In genomic region chr3:185205865-185206264, GRCh38 we compare ENCODE assay signal across 26 cellular contexts. TPM values are rescaled to one million over a fixed set of nuclear protein-coding genes. Genes with fewer than 3 reads are reported as not detected.
"Had no signal": no experiment of that assay in that cellular context is flagged by ENCODE, and none has a peak within 500 bp of the region (broad histone marks: within the 10 kb centered on the region; RNA-seq: fewer than 3 reads in every experiment).

No MANE protein-coding gene starts in this region.

- H3K27ac Mint-ChIP-seq: activated CD8-positive, alpha-beta T cell treated with anti-CD3 and anti-CD28 coated beads for 36 hours; activated naive CD8-positive, alpha-beta T cell; dendritic cell treated with granulocyte-macrophage colony-stimulating factor and Interleukin-4, amounts not matched to agents 40 ng/mL and 50 ng/mL, for 4 days; endodermal cell; natural killer cell had no signal

- H3K27ac ChIP-seq: esophagus squamous epithelium, left lung, lower lobe of right lung, tibial nerve had no signal

- DNase-seq: activated CD4-positive, alpha-beta T cell treated with anti-CD3 and anti-CD28 coated beads, Interleukin-2, amount 50 U/mL, for 1 hour; activated CD4-positive, CD25-positive, alpha-beta regulatory T cell treated with anti-CD3 and anti-CD28 coated beads, Interleukin-2, amount 50 U/mL, for 72 hours; activated CD8-positive, alpha-beta T cell treated with anti-CD3 and anti-CD28 coated beads for 36 hours; activated effector memory CD4-positive, alpha-beta T cell treated with Interleukin-2 at 50 U/mL for 16 hours; activated naive CD4-positive, alpha-beta T cell treated with Interleukin-2 at 50 U/mL for 16 hours; anterior cingulate cortex; endodermal cell; esophagus squamous epithelium; left lung; lower lobe of right lung; mesendoderm; natural killer cell; posterior cingulate gyrus; right cardiac atrium; stimulated activated CD4-positive, alpha-beta T cell treated with anti-CD3 and anti-CD28 coated beads, Interleukin-15, amount 100 ng/mL, for 24 hours; stimulated activated CD4-positive, alpha-beta T cell treated with anti-CD3 and anti-CD28 coated beads, Interleukin-2, amount 100 ng/mL, for 24 hours; stimulated activated naive CD4-positive, alpha-beta T cell; T1000 had no signal

- H3K27me3 ChIP-seq: esophagus squamous epithelium, left lung, tibial nerve had no signal

- H3K9me3 ChIP-seq: esophagus squamous epithelium, left lung, lower lobe of right lung, tibial nerve had no signal

- FAIRE-seq: bronchial epithelial cell, frontal cortex, islet of Langerhans had no signal

- H3K4me1 ChIP-seq: left lung, lower lobe of right lung, tibial nerve had no signal

- H3K4me1 Mint-ChIP-seq: endodermal cell, natural killer cell had no signal

- ATAC-seq: activated CD8-positive, alpha-beta T cell treated with anti-CD3 and anti-CD28 coated beads for 36 hours; left lung; lower lobe of right lung; natural killer cell; right cardiac atrium had no signal

- H3K4me3 Mint-ChIP-seq: activated CD8-positive, alpha-beta T cell treated with anti-CD3 and anti-CD28 coated beads for 36 hours; activated naive CD8-positive, alpha-beta T cell; central memory CD8-positive, alpha-beta T cell; dendritic cell treated with granulocyte-macrophage colony-stimulating factor and Interleukin-4, amounts not matched to agents 40 ng/mL and 50 ng/mL, for 4 days; endodermal cell; natural killer cell had no signal

- H3K36me3 Mint-ChIP-seq: natural killer cell had no signal

- H3K4me3 ChIP-seq: esophagus squamous epithelium, left lung, lower lobe of right lung, tibial nerve had no signal

- H3K9me3 Mint-ChIP-seq: activated CD8-positive, alpha-beta T cell treated with anti-CD3 and anti-CD28 coated beads for 36 hours; central memory CD8-positive, alpha-beta T cell; dendritic cell treated with granulocyte-macrophage colony-stimulating factor and Interleukin-4, amounts not matched to agents 40 ng/mL and 50 ng/mL, for 4 days; endodermal cell; natural killer cell had no signal

- H3K27me3 Mint-ChIP-seq: activated CD8-positive, alpha-beta T cell treated with anti-CD3 and anti-CD28 coated beads for 36 hours; activated naive CD8-positive, alpha-beta T cell; central memory CD8-positive, alpha-beta T cell; dendritic cell treated with granulocyte-macrophage colony-stimulating factor and Interleukin-4, amounts not matched to agents 40 ng/mL and 50 ng/mL, for 4 days had no signal

RNA-seq across cellular contexts. Expression of gene C3orf70, which starts 53.0 kb away (rescaled TPM):
- total RNA-seq: mononuclear cell had no signal
